9 cellular contexts compared by ENCODE assay signal in the genomic region with DNA sequence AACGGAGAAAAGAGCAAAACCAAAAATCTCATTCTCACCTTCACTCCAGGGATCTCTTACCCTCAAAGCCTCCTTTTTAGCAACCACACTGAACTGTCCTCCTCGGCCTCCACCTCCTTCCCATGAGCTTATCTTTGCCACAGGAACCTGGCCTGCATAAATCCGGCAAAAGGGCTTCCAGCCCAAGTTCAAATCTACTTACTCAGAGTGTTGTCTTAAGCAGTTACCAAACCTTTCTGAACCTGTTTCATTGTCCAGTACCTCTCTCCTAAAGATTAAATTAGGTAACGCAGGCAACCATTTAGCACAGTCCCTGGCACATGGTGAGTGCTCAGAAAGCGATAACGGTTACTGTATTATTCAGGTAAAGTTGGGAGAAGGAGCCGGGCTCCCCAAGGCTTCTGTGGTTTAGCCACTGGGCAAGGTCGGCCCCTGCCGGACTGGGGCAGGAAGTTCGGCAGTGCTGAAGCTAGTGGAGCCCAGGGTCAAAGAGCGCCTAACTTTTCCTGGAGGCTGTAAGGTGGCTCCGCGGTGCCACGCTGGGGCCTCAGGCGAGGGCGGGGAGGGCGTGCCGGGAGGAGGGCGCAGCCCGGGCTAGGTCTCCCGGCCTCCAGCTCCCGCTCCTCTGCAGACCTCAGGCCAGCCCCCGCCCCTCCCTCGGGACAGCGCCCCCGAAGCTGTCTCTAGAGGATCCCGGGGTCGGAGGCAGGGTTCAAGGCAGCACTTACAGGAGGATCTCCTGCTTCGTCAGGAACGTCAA. TPM values are rescaled to one million over a fixed set of nuclear protein-coding genes. Genes with fewer than 3 reads are reported as not detected.
DNase-seq lines count a peak whose midpoint lies in the region; ATAC-seq, FAIRE-seq and TF ChIP-seq lines count a peak whose summit lies in the region.
"Had no signal": no experiment of that assay in that cellular context is flagged by ENCODE, and none has a peak within 500 bp of the region (broad histone marks: within the 10 kb centered on the region; RNA-seq: fewer than 3 reads in every experiment).

No MANE protein-coding gene starts in this region.

- H3K36me3 Mint-ChIP-seq in Calu3 (ENCODE audit: insufficient read depth, unreplicated experiment), result peaks cover 87% of the 10 kb centered on the region

- peak; percentile 55 to 60 for TF ChIP-seq RAD21 in K562 (CRISPR knock-in tag; conservative IDR thresholded peaks at IDR 0.05 in 1 of 2, IDR thresholded peaks at IDR 0.05 in 1 of 2)

- peak overlapping the region; percentile 79 to 93 for H3K9ac ChIP-seq in K562 (ENCODE audit: insufficient read depth in 1 of 2, low read depth in 2 of 2, low read length in 2 of 2)

- H3K36me3 ChIP-seq in K562 (ENCODE audit: control insufficient read depth, insufficient read depth, low read length), result peaks cover 54% of the 10 kb centered on the region

- H3K9me1 ChIP-seq in K562 (ENCODE audit: control insufficient read depth, insufficient read depth, low read length), result no peaks in the 10 kb centered on the region

- no peaks in the 10 kb centered on the region for H3K9me3 ChIP-seq in K562 (replicated peaks; ENCODE audit: control insufficient read depth, insufficient read depth, low read depth, low read length)

- peak overlapping the region; percentile 83 for H3K27ac ChIP-seq in K562 (ENCODE audit: extremely low read depth, low read depth, low read length)

- 0 out of 2 replicates have a peak, but pooled peaks cover 4% of the 10 kb centered on the region for H4K20me1 ChIP-seq in K562 (replicated peaks; ENCODE audit: control insufficient read depth, insufficient read depth, low read length)

- no peaks in the 10 kb centered on the region for H3K9me3 Mint-ChIP-seq in Calu3 (ENCODE audit: low read depth, unreplicated experiment)

- peak; percentile 33 for ATAC-seq in GM19467 (IDR thresholded peaks at IDR 0.05; ENCODE audit: unreplicated experiment)
- peak; percentile 81 for ATAC-seq in K562

- intact Hi-C loops in Calu3 (cut with micrococcal nuclease; ENCODE audit: unreplicated experiment) (loop anchor here (2.0 kb wide), 1 partner anchor 32 kb away; a partner anchor contains a TSS), K562 (cut with micrococcal nuclease) (loop anchor here (1.0 to 5.0 kb wide), 2 partner anchors 54 to 90 kb away; no protein-coding TSS in a partner anchor)

- POLR2A ChIA-PET in K562 (lab: Yijun Ruan, JAX), result interaction anchor here (0.5 to 2.0 kb wide), 16 partner anchors 9 to 151 kb away, joined by 3 to 15 read pairs (median 4); a partner anchor contains a TSS

- peak; percentile 82 for FAIRE-seq in K562 (lab: Jason Lieb, UNC)
- FAIRE-seq in D721Med (lab: Jason Lieb, UNC), result no peak

- no TSS peak for BruUV-seq in Calu3 (replicated peaks; lab: Mats Ljungman, UMichigan)
- TSS peak; percentile 55 for BruUV-seq in K562 (replicated peaks; lab: Mats Ljungman, UMichigan)

- peak overlapping the region; percentile 94 for H3K4me2 ChIP-seq in K562 (ENCODE audit: insufficient read depth, low read length)

- TF ChIP-seq EP300 in K562 (IDR thresholded peaks at IDR 0.05; ENCODE audit: low read length), result no peak

- H2AFZ ChIP-seq in K562 (ENCODE audit: low read depth, low read length), result peak overlapping the region; percentile 66

- H3K4me3 Mint-ChIP-seq in Calu3 (ENCODE audit: low read depth, unreplicated experiment), result peak overlapping the region; percentile 77

- H3K27ac Mint-ChIP-seq in Calu3 (ENCODE audit: unreplicated experiment), result peak overlapping the region; percentile 71

- peaks cover 32% of the 10 kb centered on the region for H3K79me2 ChIP-seq in K562 (ENCODE audit: control insufficient read depth, insufficient read depth, low read length)

- DNase-seq in Calu3 (peak; percentile 71), HK-2 (ENCODE audit: unreplicated experiment) (peak; percentile 69), T-helper 1 cell (peak; percentile 30 to 56 (median 40)), K562 (ENCODE audit: extremely low read depth in 1 of 4, low spot score in 3 of 4) (peak; percentile 63 to 81 (median 80)), iPS-NIHi11 (ENCODE audit: low spot score) (peak; percentile 81), D721Med (ENCODE audit: insufficient read length, low spot score) (no peak)
- peak; percentile 85 for DNase-seq in stimulated activated CD4-positive, alpha-beta T cell treated with anti-CD3 and anti-CD28 coated beads, Interleukin-15, amount 100 ng/mL, for 24 hours

- in situ Hi-C loops in K562 (cut with MboI), result loop anchor here (10.0 kb wide), 1 partner anchor 448 kb away; no protein-coding TSS in a partner anchor

- H3K4me1 Mint-ChIP-seq in Calu3 (ENCODE audit: low read depth, unreplicated experiment), result peaks cover 30% of the 10 kb centered on the region

- peak overlapping the region; percentile 78 for H3K4me3 ChIP-seq in K562

- peak; percentile 49 for TF ChIP-seq CTCF in Calu3 (IDR thresholded peaks at IDR 0.05; ENCODE audit: unreplicated experiment)
- peak; percentile 64 to 70 (median 69) for TF ChIP-seq CTCF in K562 (IDR thresholded peaks at IDR 0.05 in 2 of 3, conservative IDR thresholded peaks at IDR 0.05 in 1 of 3; ENCODE audit: insufficient read depth in 2 of 3, low read depth in 1 of 3, low read length in 3 of 3)
- TF ChIP-seq CTCF in D721Med (IDR thresholded peaks at IDR 0.05; ENCODE audit: insufficient read depth, missing control alignments), result no peak

- peaks cover 7 to 40% of the 10 kb centered on the region in 2 experiments; a peak in 3 of 5 replicates for H3K4me1 ChIP-seq in K562 (replicated peaks in 1 of 2; ENCODE audit: control insufficient read depth in 2 of 2, insufficient read depth in 2 of 2, low read length in 2 of 2)

- H3K27me3 Mint-ChIP-seq in Calu3 (ENCODE audit: unreplicated experiment), result no peaks in the 10 kb centered on the region

- CTCF ChIA-PET in Calu3 (lab: Charles Lee) (interaction anchor here (0.6 to 3.4 kb wide), 13 partner anchors 12 to 335 kb away, joined by 3 to 28 read pairs (median 5); a partner anchor contains a TSS), K562 (lab: Yijun Ruan, JAX; ENCODE audit: low intra/inter-chr PET ratio) (interaction anchor here (0.5 to 1.4 kb wide), 4 partner anchors 73 to 462 kb away, joined by 3 to 8 read pairs (median 4); no protein-coding TSS in a partner anchor)

- no peaks in the 10 kb centered on the region for H3K27me3 ChIP-seq in K562 (ENCODE audit: control insufficient read depth in 2 of 2, insufficient read depth in 2 of 2, low read length in 2 of 2)

- 0% methylated on average over 20 of the region's 30 CpGs for WGBS in K562 (ENCODE audit: insufficient coverage, low coverage, missing lambda C conversion rate)

- 0 out of 2 replicates have a peak, but pooled peaks have one; percentile 19 for TF ChIP-seq POLR2A in K562 (conservative IDR thresholded peaks at IDR 0.05)

RNA-seq across cellular contexts. Expression of a gene that starts 0.6 kb away (rescaled TPM):
- total RNA-seq in Calu3 (2022), result 82.8 and 86.7 TPM in 2 replicates
- 14.3 and 33.8 TPM in 2 replicates for total RNA-seq in K562 (2011; cell fraction: chromatin; rRNA removed; ENCODE audit: low replicate concordance)
- total RNA-seq in K562 (2011; cell fraction: nucleolus; rRNA removed), result 35.9 and 36.5 TPM in 2 replicates
- 26.0 and 30.1 TPM in 2 replicates for total RNA-seq in K562 (2011; cell fraction: nucleoplasm; rRNA removed)
- 61.4 and 94.5 TPM in 2 replicates for total RNA-seq in K562 (2014; rRNA removed)
- total RNA-seq in K562 (2014; rRNA removed; fragmentation: Illumina TruSeq; extraction: Trizol), result 46.9 and 49.6 TPM in 2 replicates
- total RNA-seq in K562 (2015; rRNA removed; fragmentation: Illumina TruSeq; extraction: Trizol), result 63.4 and 64.5 TPM in 2 replicates
- 106 and 107 TPM in 2 replicates for total RNA-seq in K562 (2021)
- polyA plus RNA-seq in K562 (2011; rRNA removed), result 136 and 186 TPM in 2 replicates
- 212 and 302 TPM in 2 replicates for polyA plus RNA-seq in K562 (2011; cell fraction: cytosol; rRNA removed)
- 104 and 147 TPM in 2 replicates for polyA plus RNA-seq in K562 (2011; cell fraction: nucleus; rRNA removed)
- polyA plus RNA-seq in K562 (2012), result 132 and 166 TPM in 2 replicates
- 107 and 138 TPM in 2 replicates for polyA plus RNA-seq in K562 (2014; fragmentation: Illumina TruSeq; extraction: Trizol)
- 10 to 100 TPM; 14.9 to 33.8 TPM for polyA plus RNA-seq in K562 (2014; fragmentation: Nextera tagmentation; extraction: Ambion mirVana)
- polyA plus RNA-seq in K562 (2014; rRNA removed), result 128 and 142 TPM in 2 replicates
- polyA minus RNA-seq in K562 (2011; rRNA and poly(A)+ RNA removed), result 38.2 and 47.4 TPM in 2 replicates
- polyA minus RNA-seq in K562 (2011; cell fraction: cytosol; rRNA and poly(A)+ RNA removed), result 35.2 and 37.1 TPM in 2 replicates
- polyA minus RNA-seq in K562 (2011; cell fraction: nucleus; rRNA and poly(A)+ RNA removed), result 10.0 and 16.9 TPM in 2 replicates

RNA-seq across cellular contexts. Expression of a gene that starts 0.9 kb away (rescaled TPM):
- total RNA-seq in Calu3 (2022) (17.5 and 20.3 TPM in 2 replicates), K562 (2014; rRNA removed) (3.9 and 4.0 TPM in 2 replicates), K562 (2014; rRNA removed; fragmentation: Illumina TruSeq; extraction: Trizol) (2.8 and 3.0 TPM in 2 replicates), K562 (2015; rRNA removed; fragmentation: Illumina TruSeq; extraction: Trizol) (2.4 and 3.0 TPM in 2 replicates), K562 (2021) (6.0 and 6.1 TPM in 2 replicates)
- total RNA-seq in K562 (2011; cell fraction: chromatin; rRNA removed; ENCODE audit: low replicate concordance), result 9.0 and 29.0 TPM in 2 replicates
- 29.9 and 32.4 TPM in 2 replicates for total RNA-seq in K562 (2011; cell fraction: nucleolus; rRNA removed)
- total RNA-seq in K562 (2011; cell fraction: nucleoplasm; rRNA removed), result 18.3 and 18.8 TPM in 2 replicates
- polyA plus RNA-seq in K562 (2011; rRNA removed) (3.7 and 4.0 TPM in 2 replicates), K562 (2014; fragmentation: Illumina TruSeq; extraction: Trizol) (1.2 and 2.0 TPM in 2 replicates), K562 (2014; fragmentation: Nextera tagmentation; extraction: Ambion mirVana) (under 1 TPM; 0.78 to 0.92 TPM), K562 (2014; rRNA removed) (2.6 and 3.3 TPM in 2 replicates)
- polyA plus RNA-seq in K562 (2011; cell fraction: cytosol; rRNA removed), result 1.4 and 2.7 TPM in 2 replicates
- polyA plus RNA-seq in K562 (2011; cell fraction: nucleus; rRNA removed), result 9.9 and 12.7 TPM in 2 replicates
- 2.3 and 4.2 TPM in 2 replicates for polyA plus RNA-seq in K562 (2012)
- polyA minus RNA-seq in K562 (2011; rRNA and poly(A)+ RNA removed), result 7.1 and 7.7 TPM in 2 replicates
- polyA minus RNA-seq in K562 (2011; cell fraction: cytosol; rRNA and poly(A)+ RNA removed), result 6.0 and 7.6 TPM in 2 replicates
- 13.9 and 15.4 TPM in 2 replicates for polyA minus RNA-seq in K562 (2011; cell fraction: nucleus; rRNA and poly(A)+ RNA removed)

RNA-seq across cellular contexts. Expression of a gene that starts 16.2 kb away (rescaled TPM):
- total RNA-seq in Calu3 (2022), result 0.29 and 0.71 TPM in 2 replicates
- 1.1 and 1.4 TPM in 2 replicates for total RNA-seq in K562 (2011; cell fraction: chromatin; rRNA removed; ENCODE audit: low replicate concordance)
- 0.53 and 0.83 TPM in 2 replicates for total RNA-seq in K562 (2011; cell fraction: nucleolus; rRNA removed)
- 0.37 and 0.76 TPM in 2 replicates for total RNA-seq in K562 (2011; cell fraction: nucleoplasm; rRNA removed)
- total RNA-seq in K562 (2014; rRNA removed), result 0.04 TPM in 1 of 2 replicates, not detected in the other
- total RNA-seq in K562 (2014; rRNA removed; fragmentation: Illumina TruSeq; extraction: Trizol), result 0.10 and 0.22 TPM in 2 replicates
- 0.11 TPM in 1 of 2 replicates, not detected in the other for total RNA-seq in K562 (2015; rRNA removed; fragmentation: Illumina TruSeq; extraction: Trizol)
- total RNA-seq in K562 (2021), result 0.11 and 0.36 TPM in 2 replicates
- 0.20 and 0.24 TPM in 2 replicates for polyA plus RNA-seq in K562 (2011; rRNA removed)
- 0.22 and 0.24 TPM in 2 replicates for polyA plus RNA-seq in K562 (2011; cell fraction: cytosol; rRNA removed)
- 0.49 and 0.74 TPM in 2 replicates for polyA plus RNA-seq in K562 (2011; cell fraction: nucleus; rRNA removed)
- 0.17 and 0.55 TPM in 2 replicates for polyA plus RNA-seq in K562 (2012)
- 0.12 TPM in 1 of 2 replicates, not detected in the other for polyA plus RNA-seq in K562 (2014; fragmentation: Illumina TruSeq; extraction: Trizol)
- polyA plus RNA-seq in K562 (2014; fragmentation: Nextera tagmentation; extraction: Ambion mirVana), result under 1 TPM; 0.10 to 0.17 TPM
- 0.05 TPM in 1 of 2 replicates, not detected in the other for polyA plus RNA-seq in K562 (2014; rRNA removed)
- polyA minus RNA-seq in K562 (2011; rRNA and poly(A)+ RNA removed), result 0.28 and 0.51 TPM in 2 replicates
- not detected in 2 replicates for polyA minus RNA-seq in K562 (2011; cell fraction: cytosol; rRNA and poly(A)+ RNA removed)
- polyA minus RNA-seq in K562 (2011; cell fraction: nucleus; rRNA and poly(A)+ RNA removed), result 0.22 and 0.40 TPM in 2 replicates
- total RNA-seq: pulmonary artery endothelial cell had no signal

RNA-seq across cellular contexts. Expression of a gene that starts 32.0 kb away (rescaled TPM):
- total RNA-seq in Calu3 (2022), result 67.3 and 73.0 TPM in 2 replicates
- 229 and 471 TPM in 2 replicates for total RNA-seq in K562 (2011; cell fraction: chromatin; rRNA removed; ENCODE audit: low replicate concordance)
- total RNA-seq in K562 (2011; cell fraction: nucleolus; rRNA removed), result 275 and 311 TPM in 2 replicates
- total RNA-seq in K562 (2011; cell fraction: nucleoplasm; rRNA removed), result 234 and 268 TPM in 2 replicates
- 11.0 and 38.7 TPM in 2 replicates for total RNA-seq in K562 (2014; rRNA removed)
- total RNA-seq in K562 (2014; rRNA removed; fragmentation: Illumina TruSeq; extraction: Trizol), result 8.5 and 10.7 TPM in 2 replicates
- total RNA-seq in K562 (2015; rRNA removed; fragmentation: Illumina TruSeq; extraction: Trizol), result 16.7 and 17.7 TPM in 2 replicates
- 33.6 and 37.9 TPM in 2 replicates for total RNA-seq in K562 (2021)
- polyA plus RNA-seq in K562 (2011; rRNA removed), result 28.8 and 56.9 TPM in 2 replicates
- 31.0 and 40.4 TPM in 2 replicates for polyA plus RNA-seq in K562 (2011; cell fraction: cytosol; rRNA removed)
- 155 and 194 TPM in 2 replicates for polyA plus RNA-seq in K562 (2011; cell fraction: nucleus; rRNA removed)
- polyA plus RNA-seq in K562 (2012), result 31.3 and 40.0 TPM in 2 replicates
- 10.9 and 16.9 TPM in 2 replicates for polyA plus RNA-seq in K562 (2014; fragmentation: Illumina TruSeq; extraction: Trizol)
- 1 to 10 TPM; 1.3 to 1.5 TPM for polyA plus RNA-seq in K562 (2014; fragmentation: Nextera tagmentation; extraction: Ambion mirVana)
- polyA plus RNA-seq in K562 (2014; rRNA removed), result 24.8 and 27.8 TPM in 2 replicates
- polyA minus RNA-seq in K562 (2011; rRNA and poly(A)+ RNA removed), result 41.6 and 47.9 TPM in 2 replicates
- 59.8 and 102 TPM in 2 replicates for polyA minus RNA-seq in K562 (2011; cell fraction: cytosol; rRNA and poly(A)+ RNA removed)
- polyA minus RNA-seq in K562 (2011; cell fraction: nucleus; rRNA and poly(A)+ RNA removed), result 62.9 and 86.3 TPM in 2 replicates

RNA-seq across cellular contexts. Expression of a gene that starts 32.4 kb away (rescaled TPM):
- total RNA-seq in Calu3 (2022) (110 and 114 TPM in 2 replicates), K562 (2014; rRNA removed) (69.5 and 73.4 TPM in 2 replicates), K562 (2014; rRNA removed; fragmentation: Illumina TruSeq; extraction: Trizol) (54.9 and 58.8 TPM in 2 replicates), K562 (2015; rRNA removed; fragmentation: Illumina TruSeq; extraction: Trizol) (60.0 and 61.5 TPM in 2 replicates), K562 (2021) (64.6 and 66.5 TPM in 2 replicates)
- 23.0 and 24.9 TPM in 2 replicates for total RNA-seq in K562 (2011; cell fraction: chromatin; rRNA removed; ENCODE audit: low replicate concordance)
- 17.9 and 20.5 TPM in 2 replicates for total RNA-seq in K562 (2011; cell fraction: nucleolus; rRNA removed)
- 24.8 and 26.5 TPM in 2 replicates for total RNA-seq in K562 (2011; cell fraction: nucleoplasm; rRNA removed)
- polyA plus RNA-seq in K562 (2011; rRNA removed) (57.5 and 62.8 TPM in 2 replicates), K562 (2014; fragmentation: Illumina TruSeq; extraction: Trizol) (47.9 and 56.5 TPM in 2 replicates), K562 (2014; fragmentation: Nextera tagmentation; extraction: Ambion mirVana) (10 to 100 TPM; 14.0 to 21.0 TPM), K562 (2014; rRNA removed) (64.5 and 70.3 TPM in 2 replicates)
- polyA plus RNA-seq in K562 (2011; cell fraction: cytosol; rRNA removed), result 45.8 and 48.7 TPM in 2 replicates
- 21.4 and 27.0 TPM in 2 replicates for polyA plus RNA-seq in K562 (2011; cell fraction: nucleus; rRNA removed)
- 49.2 and 50.7 TPM in 2 replicates for polyA plus RNA-seq in K562 (2012)
- polyA minus RNA-seq in K562 (2011; rRNA and poly(A)+ RNA removed), result 37.7 and 38.0 TPM in 2 replicates
- polyA minus RNA-seq in K562 (2011; cell fraction: cytosol; rRNA and poly(A)+ RNA removed), result 18.5 and 20.3 TPM in 2 replicates
- 8.5 and 11.4 TPM in 2 replicates for polyA minus RNA-seq in K562 (2011; cell fraction: nucleus; rRNA and poly(A)+ RNA removed)
